ENCODE assay signal across 1 cellular context in genomic region chr15:82343851-82344250, GRCh38. TPM values are rescaled to one million over a fixed set of nuclear protein-coding genes. Genes with fewer than 3 reads are reported as not detected.
"Had no signal": no experiment of that assay in that cellular context is flagged by ENCODE, and none has a peak within 500 bp of the region (broad histone marks: within the 10 kb centered on the region; RNA-seq: fewer than 3 reads in every experiment).

No MANE protein-coding gene starts in this region.

RNA-seq across cellular contexts. Expression of gene GOLGA6L10, which starts 5.4 kb away (rescaled TPM):
- polyA plus RNA-seq: GM23248 had no signal
